In genomic region chrX:150536455-150537116, GRCh38 we compare ENCODE assay signal across 14 cellular contexts. TPM values are rescaled to one million over a fixed set of nuclear protein-coding genes. Genes with fewer than 3 reads are reported as not detected.
DNase-seq lines count a peak whose midpoint lies in the region; TF ChIP-seq lines count a peak whose summit lies in the region.
"Had no signal": no experiment of that assay in that cellular context is flagged by ENCODE, and none has a peak within 500 bp of the region (broad histone marks: within the 10 kb centered on the region; RNA-seq: fewer than 3 reads in every experiment).

No MANE protein-coding gene starts in this region.

- no peaks in the 10 kb centered on the region for H3K36me3 ChIP-seq in H7 (replicated peaks; ENCODE audit: control insufficient read depth, insufficient read depth, low read length)
- H3K36me3 ChIP-seq: Peyer's patch had no signal

- TF ChIP-seq CTCF in AG04449 (IDR thresholded peaks at IDR 0.05; ENCODE audit: insufficient read depth, low read length, missing control alignments) (peak; percentile 47), fibroblast of villous mesenchyme (IDR thresholded peaks at IDR 0.05; ENCODE audit: insufficient read depth, low read depth, low read length) (peak; percentile 41)

- POLR2A ChIA-PET in AG04449 (lab: Yijun Ruan, JAX) = no interaction called here

- CTCF ChIA-PET in AG04449 (lab: Yijun Ruan, JAX) = interaction anchor here (1.0 to 1.3 kb wide), 2 partner anchors 172 to 573 kb away, joined by 3 read pairs; no protein-coding TSS in a partner anchor

- no peak overlapping the region for H3K4me3 ChIP-seq in AG04449 (ENCODE audit: low read depth, low read length)
- H3K4me3 ChIP-seq in H7 (ENCODE audit: insufficient read depth, low read depth, low read length) = no peak overlapping the region
- no peak overlapping the region for H3K4me3 ChIP-seq in fibroblast of villous mesenchyme (ENCODE audit: low read depth, low read length)
- H3K4me3 ChIP-seq: GM23248, Peyer's patch had no signal

- no peaks in the 10 kb centered on the region for H3K27me3 ChIP-seq in H7 (ENCODE audit: control insufficient read depth, insufficient read depth, low read length)
- H3K27me3 ChIP-seq: Peyer's patch had no signal

- DNase-seq in AG04449 (ENCODE audit: low read depth, low spot score) = no peak
- DNase-seq in H7 = peak; percentile 33
- DNase-seq in RKO (ENCODE audit: low spot score) = peak; percentile 48
- DNase-seq in fibroblast of villous mesenchyme (ENCODE audit: low read depth) = no peak
- no peak for DNase-seq in NCI-H2081 treated with DMSO at 0.1 percent for 48 hours (lab: John Stamatoyannopoulos, UW)
- no peak for DNase-seq in NCI-H1694 (lab: John Stamatoyannopoulos, UW)
- DNase-seq in hepatic stellate cell (ENCODE audit: low spot score) = no peak
- DNase-seq in NCI-H2107 (lab: John Stamatoyannopoulos, UW) = no peak
- DNase-seq: activated CD4-positive, alpha-beta T cell treated with anti-CD3 and anti-CD28 coated beads, Interleukin-2, amount 50 U/mL, for 4 hours; GM23248; islet precursor cell; NCI-H1048; Peyer's patch; T-helper 17 cell had no signal

RNA-seq across cellular contexts. Expression of gene MTM1, which starts 31.8 kb away (rescaled TPM):
- 15.9 and 22.4 TPM in 2 replicates for total RNA-seq in H7 (2014; rRNA removed; shearing (Covaris generic))
- total RNA-seq in fibroblast of villous mesenchyme = 8.4 and 13.4 TPM in 2 replicates

Comparison
In these comparisons a context has a peak if more than half of its experiments do, and no peak if none do; other contexts are left out.
1. DNase-seq: peak in H7 (single experiment) and RKO (single experiment); none in AG04449 (single experiment), fibroblast of villous mesenchyme (single experiment), NCI-H2081 treated with DMSO at 0.1 percent for 48 hours (single experiment), NCI-H1694 (single experiment), hepatic stellate cell (single experiment) and NCI-H2107 (single experiment).